In the genomic region with DNA sequence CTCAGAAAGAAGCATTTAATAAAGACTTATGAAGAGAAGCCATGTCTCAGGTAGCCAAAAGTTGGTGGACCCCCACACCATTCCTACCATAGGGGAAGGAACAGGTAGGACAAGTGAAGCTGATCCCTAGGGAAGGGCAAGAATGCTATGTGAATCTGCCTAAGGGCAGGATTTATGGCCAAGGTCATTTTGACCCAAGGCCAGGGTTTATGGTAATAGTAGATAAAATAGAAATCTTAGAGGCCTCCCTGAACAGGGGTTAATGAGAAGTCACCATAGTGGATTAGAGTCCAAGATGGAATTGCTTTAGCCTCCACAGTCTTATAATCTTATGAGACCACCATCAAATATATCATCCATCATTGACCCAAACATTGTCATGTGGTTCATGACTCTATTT, we compare ENCODE assay signal across 1 cellular context.
TF ChIP-seq lines count a peak whose summit lies in the region.

No MANE protein-coding gene starts in this region.

TF ChIP-seq in K562, 482 proteins besides CTCF, POLR2A, EP300 and RAD21 (continued from another document):
- TF ChIP-seq, protein P1, sequence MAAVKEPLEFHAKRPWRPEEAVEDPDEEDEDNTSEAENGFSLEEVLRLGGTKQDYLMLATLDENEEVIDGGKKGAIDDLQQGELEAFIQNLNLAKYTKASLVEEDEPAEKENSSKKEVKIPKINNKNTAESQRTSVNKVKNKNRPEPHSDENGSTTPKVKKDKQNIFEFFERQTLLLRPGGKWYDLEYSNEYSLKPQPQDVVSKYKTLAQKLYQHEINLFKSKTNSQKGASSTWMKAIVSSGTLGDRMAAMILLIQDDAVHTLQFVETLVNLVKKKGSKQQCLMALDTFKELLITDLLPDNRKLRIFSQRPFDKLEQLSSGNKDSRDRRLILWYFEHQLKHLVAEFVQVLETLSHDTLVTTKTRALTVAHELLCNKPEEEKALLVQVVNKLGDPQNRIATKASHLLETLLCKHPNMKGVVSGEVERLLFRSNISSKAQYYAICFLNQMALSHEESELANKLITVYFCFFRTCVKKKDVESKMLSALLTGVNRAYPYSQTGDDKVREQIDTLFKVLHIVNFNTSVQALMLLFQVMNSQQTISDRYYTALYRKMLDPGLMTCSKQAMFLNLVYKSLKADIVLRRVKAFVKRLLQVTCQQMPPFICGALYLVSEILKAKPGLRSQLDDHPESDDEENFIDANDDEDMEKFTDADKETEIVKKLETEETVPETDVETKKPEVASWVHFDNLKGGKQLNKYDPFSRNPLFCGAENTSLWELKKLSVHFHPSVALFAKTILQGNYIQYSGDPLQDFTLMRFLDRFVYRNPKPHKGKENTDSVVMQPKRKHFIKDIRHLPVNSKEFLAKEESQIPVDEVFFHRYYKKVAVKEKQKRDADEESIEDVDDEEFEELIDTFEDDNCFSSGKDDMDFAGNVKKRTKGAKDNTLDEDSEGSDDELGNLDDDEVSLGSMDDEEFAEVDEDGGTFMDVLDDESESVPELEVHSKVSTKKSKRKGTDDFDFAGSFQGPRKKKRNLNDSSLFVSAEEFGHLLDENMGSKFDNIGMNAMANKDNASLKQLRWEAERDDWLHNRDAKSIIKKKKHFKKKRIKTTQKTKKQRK (IDR thresholded peaks at IDR 0.05; ENCODE audit: borderline replicate concordance, low read depth, low read length): no peak
- TF ChIP-seq, protein P2, sequence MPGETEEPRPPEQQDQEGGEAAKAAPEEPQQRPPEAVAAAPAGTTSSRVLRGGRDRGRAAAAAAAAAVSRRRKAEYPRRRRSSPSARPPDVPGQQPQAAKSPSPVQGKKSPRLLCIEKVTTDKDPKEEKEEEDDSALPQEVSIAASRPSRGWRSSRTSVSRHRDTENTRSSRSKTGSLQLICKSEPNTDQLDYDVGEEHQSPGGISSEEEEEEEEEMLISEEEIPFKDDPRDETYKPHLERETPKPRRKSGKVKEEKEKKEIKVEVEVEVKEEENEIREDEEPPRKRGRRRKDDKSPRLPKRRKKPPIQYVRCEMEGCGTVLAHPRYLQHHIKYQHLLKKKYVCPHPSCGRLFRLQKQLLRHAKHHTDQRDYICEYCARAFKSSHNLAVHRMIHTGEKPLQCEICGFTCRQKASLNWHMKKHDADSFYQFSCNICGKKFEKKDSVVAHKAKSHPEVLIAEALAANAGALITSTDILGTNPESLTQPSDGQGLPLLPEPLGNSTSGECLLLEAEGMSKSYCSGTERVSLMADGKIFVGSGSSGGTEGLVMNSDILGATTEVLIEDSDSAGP (CRISPR knock-in tag; IDR thresholded peaks at IDR 0.05): no peak
- TF ChIP-seq IFI16 (CRISPR knock-in tag; IDR thresholded peaks at IDR 0.05): no peak
- TF ChIP-seq, protein P3, sequence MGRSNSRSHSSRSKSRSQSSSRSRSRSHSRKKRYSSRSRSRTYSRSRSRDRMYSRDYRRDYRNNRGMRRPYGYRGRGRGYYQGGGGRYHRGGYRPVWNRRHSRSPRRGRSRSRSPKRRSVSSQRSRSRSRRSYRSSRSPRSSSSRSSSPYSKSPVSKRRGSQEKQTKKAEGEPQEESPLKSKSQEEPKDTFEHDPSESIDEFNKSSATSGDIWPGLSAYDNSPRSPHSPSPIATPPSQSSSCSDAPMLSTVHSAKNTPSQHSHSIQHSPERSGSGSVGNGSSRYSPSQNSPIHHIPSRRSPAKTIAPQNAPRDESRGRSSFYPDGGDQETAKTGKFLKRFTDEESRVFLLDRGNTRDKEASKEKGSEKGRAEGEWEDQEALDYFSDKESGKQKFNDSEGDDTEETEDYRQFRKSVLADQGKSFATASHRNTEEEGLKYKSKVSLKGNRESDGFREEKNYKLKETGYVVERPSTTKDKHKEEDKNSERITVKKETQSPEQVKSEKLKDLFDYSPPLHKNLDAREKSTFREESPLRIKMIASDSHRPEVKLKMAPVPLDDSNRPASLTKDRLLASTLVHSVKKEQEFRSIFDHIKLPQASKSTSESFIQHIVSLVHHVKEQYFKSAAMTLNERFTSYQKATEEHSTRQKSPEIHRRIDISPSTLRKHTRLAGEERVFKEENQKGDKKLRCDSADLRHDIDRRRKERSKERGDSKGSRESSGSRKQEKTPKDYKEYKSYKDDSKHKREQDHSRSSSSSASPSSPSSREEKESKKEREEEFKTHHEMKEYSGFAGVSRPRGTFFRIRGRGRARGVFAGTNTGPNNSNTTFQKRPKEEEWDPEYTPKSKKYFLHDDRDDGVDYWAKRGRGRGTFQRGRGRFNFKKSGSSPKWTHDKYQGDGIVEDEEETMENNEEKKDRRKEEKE (IDR thresholded peaks at IDR 0.05; ENCODE audit: borderline replicate concordance in 1 of 2, control insufficient read depth in 1 of 2, low read depth in 2 of 2, low read length in 1 of 2): no peak
- TF ChIP-seq, protein P4, sequence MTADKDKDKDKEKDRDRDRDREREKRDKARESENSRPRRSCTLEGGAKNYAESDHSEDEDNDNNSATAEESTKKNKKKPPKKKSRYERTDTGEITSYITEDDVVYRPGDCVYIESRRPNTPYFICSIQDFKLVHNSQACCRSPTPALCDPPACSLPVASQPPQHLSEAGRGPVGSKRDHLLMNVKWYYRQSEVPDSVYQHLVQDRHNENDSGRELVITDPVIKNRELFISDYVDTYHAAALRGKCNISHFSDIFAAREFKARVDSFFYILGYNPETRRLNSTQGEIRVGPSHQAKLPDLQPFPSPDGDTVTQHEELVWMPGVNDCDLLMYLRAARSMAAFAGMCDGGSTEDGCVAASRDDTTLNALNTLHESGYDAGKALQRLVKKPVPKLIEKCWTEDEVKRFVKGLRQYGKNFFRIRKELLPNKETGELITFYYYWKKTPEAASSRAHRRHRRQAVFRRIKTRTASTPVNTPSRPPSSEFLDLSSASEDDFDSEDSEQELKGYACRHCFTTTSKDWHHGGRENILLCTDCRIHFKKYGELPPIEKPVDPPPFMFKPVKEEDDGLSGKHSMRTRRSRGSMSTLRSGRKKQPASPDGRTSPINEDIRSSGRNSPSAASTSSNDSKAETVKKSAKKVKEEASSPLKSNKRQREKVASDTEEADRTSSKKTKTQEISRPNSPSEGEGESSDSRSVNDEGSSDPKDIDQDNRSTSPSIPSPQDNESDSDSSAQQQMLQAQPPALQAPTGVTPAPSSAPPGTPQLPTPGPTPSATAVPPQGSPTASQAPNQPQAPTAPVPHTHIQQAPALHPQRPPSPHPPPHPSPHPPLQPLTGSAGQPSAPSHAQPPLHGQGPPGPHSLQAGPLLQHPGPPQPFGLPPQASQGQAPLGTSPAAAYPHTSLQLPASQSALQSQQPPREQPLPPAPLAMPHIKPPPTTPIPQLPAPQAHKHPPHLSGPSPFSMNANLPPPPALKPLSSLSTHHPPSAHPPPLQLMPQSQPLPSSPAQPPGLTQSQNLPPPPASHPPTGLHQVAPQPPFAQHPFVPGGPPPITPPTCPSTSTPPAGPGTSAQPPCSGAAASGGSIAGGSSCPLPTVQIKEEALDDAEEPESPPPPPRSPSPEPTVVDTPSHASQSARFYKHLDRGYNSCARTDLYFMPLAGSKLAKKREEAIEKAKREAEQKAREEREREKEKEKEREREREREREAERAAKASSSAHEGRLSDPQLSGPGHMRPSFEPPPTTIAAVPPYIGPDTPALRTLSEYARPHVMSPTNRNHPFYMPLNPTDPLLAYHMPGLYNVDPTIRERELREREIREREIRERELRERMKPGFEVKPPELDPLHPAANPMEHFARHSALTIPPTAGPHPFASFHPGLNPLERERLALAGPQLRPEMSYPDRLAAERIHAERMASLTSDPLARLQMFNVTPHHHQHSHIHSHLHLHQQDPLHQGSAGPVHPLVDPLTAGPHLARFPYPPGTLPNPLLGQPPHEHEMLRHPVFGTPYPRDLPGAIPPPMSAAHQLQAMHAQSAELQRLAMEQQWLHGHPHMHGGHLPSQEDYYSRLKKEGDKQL (CRISPR knock-in tag; IDR thresholded peaks at IDR 0.05; ENCODE audit: borderline replicate concordance): no peak
- TF ChIP-seq KDM1A (IDR thresholded peaks at IDR 0.05): peak; percentile 81 to 96
- TF ChIP-seq NFYB (IDR thresholded peaks at IDR 0.05; ENCODE audit: extremely low read depth, insufficient read length): no peak
